Comparison of ENCODE assay signal across 1 cellular context in the genomic region with DNA sequence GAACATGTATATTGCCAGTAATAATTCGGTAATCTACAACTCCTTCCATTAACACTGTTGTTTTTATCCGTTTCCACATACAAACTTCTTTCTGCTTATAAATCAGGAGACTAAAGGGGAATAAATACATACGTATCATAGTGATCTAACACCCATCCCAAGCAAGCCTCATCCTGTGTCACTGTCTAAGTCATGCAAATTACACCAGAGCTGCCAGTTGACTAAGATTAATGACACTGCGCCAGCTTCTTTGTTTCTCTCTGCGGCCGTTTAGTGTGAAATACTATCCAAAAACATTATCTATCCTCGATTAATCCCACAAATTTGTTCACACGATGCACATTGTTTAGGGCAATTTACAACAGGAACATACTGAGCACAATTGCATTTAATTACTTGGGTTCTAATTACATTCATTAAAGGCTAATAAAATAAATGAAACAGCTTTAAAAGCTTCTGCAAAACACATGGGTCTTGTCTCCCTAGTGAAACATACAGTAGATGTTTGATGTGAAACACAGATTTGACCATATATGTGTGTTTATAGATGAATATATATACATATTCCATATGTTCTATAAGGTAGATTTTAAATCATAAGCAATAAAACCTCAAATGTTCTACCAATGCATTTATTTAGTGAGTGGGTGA.
A peak's percentile ranks its signal among the peaks of the same experiment; 100 is the strongest.
TF ChIP-seq lines count a peak whose summit lies in the region.

No MANE protein-coding gene starts in this region.

TF ChIP-seq in K562, 482 proteins besides CTCF, POLR2A, EP300 and RAD21 (continued from another document):
- TF ChIP-seq, protein P1, sequence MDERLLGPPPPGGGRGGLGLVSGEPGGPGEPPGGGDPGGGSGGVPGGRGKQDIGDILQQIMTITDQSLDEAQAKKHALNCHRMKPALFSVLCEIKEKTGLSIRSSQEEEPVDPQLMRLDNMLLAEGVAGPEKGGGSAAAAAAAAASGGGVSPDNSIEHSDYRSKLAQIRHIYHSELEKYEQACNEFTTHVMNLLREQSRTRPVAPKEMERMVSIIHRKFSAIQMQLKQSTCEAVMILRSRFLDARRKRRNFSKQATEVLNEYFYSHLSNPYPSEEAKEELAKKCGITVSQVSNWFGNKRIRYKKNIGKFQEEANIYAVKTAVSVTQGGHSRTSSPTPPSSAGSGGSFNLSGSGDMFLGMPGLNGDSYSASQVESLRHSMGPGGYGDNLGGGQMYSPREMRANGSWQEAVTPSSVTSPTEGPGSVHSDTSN (CRISPR knock-in tag; IDR thresholded peaks at IDR 0.05; ENCODE audit: low read depth), result no peak
- TF ChIP-seq, protein P1 (tag; conservative IDR thresholded peaks at IDR 0.05; ENCODE audit: low read depth), result peak; percentile 85
- no peak for TF ChIP-seq POLR2AphosphoS5 (IDR thresholded peaks at IDR 0.05; ENCODE audit: control insufficient read depth, insufficient read depth, low read depth, low read length)
- TF ChIP-seq, protein P2, sequence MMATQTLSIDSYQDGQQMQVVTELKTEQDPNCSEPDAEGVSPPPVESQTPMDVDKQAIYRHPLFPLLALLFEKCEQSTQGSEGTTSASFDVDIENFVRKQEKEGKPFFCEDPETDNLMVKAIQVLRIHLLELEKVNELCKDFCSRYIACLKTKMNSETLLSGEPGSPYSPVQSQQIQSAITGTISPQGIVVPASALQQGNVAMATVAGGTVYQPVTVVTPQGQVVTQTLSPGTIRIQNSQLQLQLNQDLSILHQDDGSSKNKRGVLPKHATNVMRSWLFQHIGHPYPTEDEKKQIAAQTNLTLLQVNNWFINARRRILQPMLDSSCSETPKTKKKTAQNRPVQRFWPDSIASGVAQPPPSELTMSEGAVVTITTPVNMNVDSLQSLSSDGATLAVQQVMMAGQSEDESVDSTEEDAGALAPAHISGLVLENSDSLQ (IDR thresholded peaks at IDR 0.05), result peak; percentile 75
